Comparison of ENCODE assay signal across 12 cellular contexts in the genomic region with DNA sequence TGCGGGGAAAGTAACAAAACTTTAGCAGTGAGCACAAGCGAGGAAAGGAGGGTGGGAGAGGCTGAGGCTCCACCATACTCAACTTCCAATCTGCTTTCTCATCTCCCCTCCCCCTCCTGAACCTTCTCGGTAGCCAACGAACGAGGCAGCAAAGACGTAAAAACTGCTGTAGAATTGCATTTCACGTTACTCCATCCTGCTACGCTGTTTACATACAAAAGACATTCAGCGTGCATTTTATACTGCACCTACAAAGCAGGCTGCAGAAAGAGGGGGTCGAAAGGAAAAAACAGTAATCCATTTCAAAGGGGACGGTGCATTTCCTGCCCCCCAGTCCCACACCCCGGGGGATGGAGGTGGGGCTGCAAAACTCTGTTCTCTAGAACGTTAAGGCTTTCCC. TPM values are rescaled to one million over a fixed set of nuclear protein-coding genes. Genes with fewer than 3 reads are reported as not detected.
DNase-seq lines count a peak whose midpoint lies in the region; ATAC-seq and TF ChIP-seq lines count a peak whose summit lies in the region.
"Had no signal": no experiment of that assay in that cellular context is flagged by ENCODE, and none has a peak within 500 bp of the region (broad histone marks: within the 10 kb centered on the region; RNA-seq: fewer than 3 reads in every experiment).

No MANE protein-coding gene starts in this region.

- H3K4me3 ChIP-seq in ACC112 (ENCODE audit: low read depth, low read length) (peak overlapping the region; percentile 98), PC-3 (ENCODE audit: low read length) (peak overlapping the region; percentile 83), fibroblast of pulmonary artery (replicated peaks; ENCODE audit: low read depth, low read length) (peak overlapping the region; percentile 93)

- TF ChIP-seq CTCF in PC-3 (conservative IDR thresholded peaks at IDR 0.05; ENCODE audit: low read depth, low read length) (no peak), fibroblast of pulmonary artery (IDR thresholded peaks at IDR 0.05; ENCODE audit: low read length, missing control alignments) (no peak), nephron progenitor cell (IDR thresholded peaks at IDR 0.05) (no peak)

- no peaks in the 10 kb centered on the region for H4K20me1 ChIP-seq in PC-3 (ENCODE audit: low read length)

- DNase-seq in PC-3 (no peak), fibroblast of pulmonary artery (ENCODE audit: low read depth) (peak; percentile 77), nephron progenitor cell (peak; percentile 16), ACHN (no peak)
- no peak for DNase-seq in T-helper 2 cell treated with Interferon-gamma antibody and Interleukin-4, amounts not matched to agents 5 μg/mL and 100 μg/mL, for 36 hours (ENCODE audit: low spot score)
- DNase-seq: AML-193, NCI-H82, right lobe of liver had no signal

- H3K36me3 Mint-ChIP-seq in nephron progenitor cell (ENCODE audit: low read depth) = no peaks in the 10 kb centered on the region
- H3K36me3 Mint-ChIP-seq in T-helper 2 cell treated with Interferon-gamma antibody and Interleukin-4, amounts not matched to agents 5 μg/mL and 100 μg/mL, for 36 hours (ENCODE audit: low read depth) = no peaks in the 10 kb centered on the region

- no TSS peak for BruUV-seq in PC-3 (replicated peaks; lab: Mats Ljungman, UMichigan)

- H3K27me3 Mint-ChIP-seq in nephron progenitor cell (ENCODE audit: low read depth, poor library complexity) = peaks cover 21% of the 10 kb centered on the region
- H3K27me3 Mint-ChIP-seq in T-helper 2 cell treated with Interferon-gamma antibody and Interleukin-4, amounts not matched to agents 5 μg/mL and 100 μg/mL, for 36 hours (ENCODE audit: low read depth) = peaks cover 40% of the 10 kb centered on the region

- H3K27ac Mint-ChIP-seq in nephron progenitor cell = peak overlapping the region; percentile 10
- no peak overlapping the region for H3K27ac Mint-ChIP-seq in T-helper 2 cell treated with Interferon-gamma antibody and Interleukin-4, amounts not matched to agents 5 μg/mL and 100 μg/mL, for 36 hours
- H3K27ac Mint-ChIP-seq: dendritic cell treated with granulocyte-macrophage colony-stimulating factor and Interleukin-4, amounts not matched to agents 40 ng/mL and 50 ng/mL, for 4 days had no signal

- H3K9me2 ChIP-seq in PC-3 (replicated peaks; ENCODE audit: low read length) = no peaks in the 10 kb centered on the region

- no peaks in the 10 kb centered on the region for H3K9me3 ChIP-seq in PC-3 (ENCODE audit: low read length)
- H3K9me3 ChIP-seq: right lobe of liver had no signal

- H3K4me1 ChIP-seq in ACC112 (ENCODE audit: control insufficient read depth, insufficient read depth, low read length, unreplicated experiment) (peaks cover 25% of the 10 kb centered on the region), PC-3 (ENCODE audit: insufficient read depth, low read length) (peaks cover 18% of the 10 kb centered on the region)

- peak overlapping the region; percentile 81 for H2AFZ ChIP-seq in ACC112 (ENCODE audit: low read length, unreplicated experiment)
- peak overlapping the region; percentile 94 for H2AFZ ChIP-seq in PC-3 (ENCODE audit: low read length)

- H3K9ac ChIP-seq in PC-3 (ENCODE audit: low read length) = no peak overlapping the region

- no peaks in the 10 kb centered on the region for H3F3A ChIP-seq in PC-3 (ENCODE audit: low read length, unreplicated experiment)

- H3K27me3 ChIP-seq in ACC112 (ENCODE audit: insufficient read depth, low read length) = no peaks in the 10 kb centered on the region
- H3K27me3 ChIP-seq in PC-3 (ENCODE audit: low read length) = no peaks in the 10 kb centered on the region
- H3K27me3 ChIP-seq: right lobe of liver had no signal

- peaks cover 10% of the 10 kb centered on the region for H3K4me1 Mint-ChIP-seq in nephron progenitor cell
- H3K4me1 Mint-ChIP-seq in T-helper 2 cell treated with Interferon-gamma antibody and Interleukin-4, amounts not matched to agents 5 μg/mL and 100 μg/mL, for 36 hours (ENCODE audit: low read depth) = no peaks in the 10 kb centered on the region

- peaks cover 30% of the 10 kb centered on the region for H3K36me3 ChIP-seq in ACC112 (ENCODE audit: insufficient read depth, low read length)
- H3K36me3 ChIP-seq in PC-3 (ENCODE audit: low read depth, low read length) = no peaks in the 10 kb centered on the region
- H3K36me3 ChIP-seq: right lobe of liver had no signal

- in situ Hi-C loops in ACHN (cut with HindIII; ENCODE audit: low pct_ligation_motif_present, low pct_unique_long_range_greater_than_20kb, low sequenced_read_pairs) = no loop called here

- H3K27ac ChIP-seq in ACC112 (ENCODE audit: low read depth, low read length) (peak overlapping the region; percentile 2; the same call in 1 of the 2 replicates), PC-3 (ENCODE audit: low read length) (no peak overlapping the region)
- H3K27ac ChIP-seq: right lobe of liver had no signal

- H3K9me3 Mint-ChIP-seq in nephron progenitor cell = no peaks in the 10 kb centered on the region
- no peaks in the 10 kb centered on the region for H3K9me3 Mint-ChIP-seq in T-helper 2 cell treated with Interferon-gamma antibody and Interleukin-4, amounts not matched to agents 5 μg/mL and 100 μg/mL, for 36 hours
- H3K9me3 Mint-ChIP-seq: dendritic cell treated with granulocyte-macrophage colony-stimulating factor and Interleukin-4, amounts not matched to agents 40 ng/mL and 50 ng/mL, for 4 days had no signal

- ATAC-seq in PC-3 (no peak), HG02938 (IDR thresholded peaks at IDR 0.05; ENCODE audit: unreplicated experiment) (no peak)
- no peak for ATAC-seq in activated CD4-positive, CD25-positive, alpha-beta regulatory T cell treated with anti-CD3 and anti-CD28 coated beads, Interleukin-2, amount 50 U/mL, for 24 hours

- intact Hi-C loops in PC-3 (cut with micrococcal nuclease) = loop anchor here (5.0 kb wide), 1 partner anchor 40 kb away; no protein-coding TSS in a partner anchor

- H3K79me2 ChIP-seq in ACC112 (ENCODE audit: control insufficient read depth, insufficient read depth, low read length, unreplicated experiment) = peaks cover 41% of the 10 kb centered on the region
- peaks cover 10% of the 10 kb centered on the region for H3K79me2 ChIP-seq in PC-3 (ENCODE audit: low read length)

- peak overlapping the region; percentile 87 for H3K4me3 Mint-ChIP-seq in nephron progenitor cell
- no peak overlapping the region for H3K4me3 Mint-ChIP-seq in T-helper 2 cell treated with Interferon-gamma antibody and Interleukin-4, amounts not matched to agents 5 μg/mL and 100 μg/mL, for 36 hours
- H3K4me3 Mint-ChIP-seq: dendritic cell treated with granulocyte-macrophage colony-stimulating factor and Interleukin-4, amounts not matched to agents 40 ng/mL and 50 ng/mL, for 4 days had no signal

- POLR2A ChIA-PET in PC-3 (lab: Charles Lee; ENCODE audit: unreplicated experiment) = no interaction called here

- CTCF ChIA-PET in PC-3 (lab: Charles Lee) = interaction anchor here (0.7 kb wide), 1 partner anchor 62 kb away, joined by 4 read pairs; no protein-coding TSS in a partner anchor

- H3K4me2 ChIP-seq in PC-3 (ENCODE audit: low read length) = peak overlapping the region; percentile 95

RNA-seq across cellular contexts. Expression of a gene that starts 1.1 kb away (rescaled TPM):
- total RNA-seq in PC-3 (2014; rRNA removed) = 52.0 and 59.6 TPM in 2 replicates

Comparison
In these comparisons a context has a peak if more than half of its experiments do, and no peak if none do; other contexts are left out.
1. DNase-seq: peak in fibroblast of pulmonary artery (single experiment) and nephron progenitor cell (single experiment); none in PC-3 (single experiment), T-helper 2 cell treated with Interferon-gamma antibody and Interleukin-4, amounts not matched to agents 5 μg/mL and 100 μg/mL, for 36 hours (single experiment) and ACHN (single experiment).
2. Peak in every context shown above with its lines, with median percentiles within 50 percentile points of each other: H3K4me3 ChIP-seq.